Comparison of ENCODE assay signal across 29 cellular contexts in genomic region chrX:25070038-25070437, GRCh38. TPM values are rescaled to one million over a fixed set of nuclear protein-coding genes. Genes with fewer than 3 reads are reported as not detected.
DNase-seq lines count a peak whose midpoint lies in the region; ATAC-seq, FAIRE-seq and TF ChIP-seq lines count a peak whose summit lies in the region.
"Had no signal": no experiment of that assay in that cellular context is flagged by ENCODE, and none has a peak within 500 bp of the region (broad histone marks: within the 10 kb centered on the region; RNA-seq: fewer than 3 reads in every experiment).

No MANE protein-coding gene starts in this region.

- H3K4me1 Mint-ChIP-seq in central memory CD8-positive, alpha-beta T cell, result peaks cover 10% of the 10 kb centered on the region

- no peak for FAIRE-seq in A549 (lab: Jason Lieb, UNC)
- FAIRE-seq in H1 (lab: Jason Lieb, UNC), result no peak
- FAIRE-seq: G401.6, GM12891, GM19239 had no signal

- no peaks in the 10 kb centered on the region for H3K27me3 Mint-ChIP-seq in central memory CD8-positive, alpha-beta T cell
- H3K27me3 Mint-ChIP-seq: CD4-positive, alpha-beta memory T cell; CD8-positive, alpha-beta memory T cell had no signal

- H3K36me3 ChIP-seq in IMR-90 (ENCODE audit: control insufficient read depth, insufficient read depth, low read length) (no peaks in the 10 kb centered on the region), H1 (ENCODE audit: control insufficient read depth in 2 of 4, insufficient read depth in 4 of 4, low read length in 3 of 4) (no peaks in the 10 kb centered on the region)
- H3K36me3 ChIP-seq: BE2C, BLaER1 had no signal

- H2AK9ac ChIP-seq in IMR-90 (replicated peaks; ENCODE audit: low read depth, low read length, poor library complexity), result no peak overlapping the region

- H2BK5ac ChIP-seq in IMR-90 (ENCODE audit: low read depth, low read length, poor library complexity, severe bottlenecking) (no peak overlapping the region), H1 (ENCODE audit: low read depth, low read length) (no peak overlapping the region)

- no peak overlapping the region for H3K23ac ChIP-seq in IMR-90 (ENCODE audit: low read depth, low read length)
- no peak overlapping the region for H3K23ac ChIP-seq in H1 (ENCODE audit: insufficient read length)

- no peak overlapping the region for H2BK20ac ChIP-seq in IMR-90 (ENCODE audit: low read depth, low read length)
- H2BK20ac ChIP-seq in H1 (ENCODE audit: low read length), result no peak overlapping the region

- CTCF ChIA-PET in A549 (lab: Yijun Ruan, JAX) (no interaction called here), IMR-90 (lab: Yijun Ruan, JAX) (no interaction called here), H1 (lab: Charles Lee; ENCODE audit: partially characterized antibody) (no interaction called here)

- H3K4me3 Mint-ChIP-seq in central memory CD8-positive, alpha-beta T cell, result no peak overlapping the region
- H3K4me3 Mint-ChIP-seq: CD14-positive monocyte; CD4-positive, alpha-beta memory T cell; CD8-positive, alpha-beta memory T cell had no signal

- POLR2A ChIA-PET in A549 (lab: Yijun Ruan, JAX), result no interaction called here
- POLR2A ChIA-PET in IMR-90 (lab: Charles Lee; ENCODE audit: unreplicated experiment), result no interaction called here
- POLR2A ChIA-PET in H1 (lab: Charles Lee; ENCODE audit: partially characterized antibody), result no interaction called here

- BruUV-seq in IMR-90 (replicated peaks; lab: Mats Ljungman, UMichigan), result no TSS peak

- no peak overlapping the region for H2AK5ac ChIP-seq in IMR-90 (ENCODE audit: low read depth, low read length)
- no peak overlapping the region for H2AK5ac ChIP-seq in H1 (ENCODE audit: low read depth, low read length)

- H3K4me2 ChIP-seq in A549, result no peak overlapping the region
- H3K4me2 ChIP-seq in IMR-90 (ENCODE audit: low read depth, low read length), result no peak overlapping the region
- no peak overlapping the region for H3K4me2 ChIP-seq in H1 (ENCODE audit: insufficient read depth in 1 of 2, low read depth in 2 of 2, low read length in 2 of 2)
- H3K4me2 ChIP-seq: BLaER1 had no signal

- H3K56ac ChIP-seq in IMR-90 (ENCODE audit: extremely low read depth, insufficient read depth, low read length), result no peak overlapping the region
- no peak overlapping the region for H3K56ac ChIP-seq in H1 (replicated peaks; ENCODE audit: insufficient read length, low read depth, low read length)

- H3K23me2 ChIP-seq in H1 (ENCODE audit: low read depth, low read length), result no peaks in the 10 kb centered on the region

- H3K79me2 ChIP-seq in H1 (ENCODE audit: control insufficient read depth in 1 of 2, insufficient read depth in 2 of 2, low read length in 2 of 2), result no peaks in the 10 kb centered on the region

- intact Hi-C loops in IMR-90 (cut with micrococcal nuclease), result no loop called here

- H2AFZ ChIP-seq in IMR-90 (replicated peaks; ENCODE audit: low read length, poor library complexity) (no peak overlapping the region), H1 (ENCODE audit: low read length) (no peak overlapping the region)

- H3K27me3 ChIP-seq in IMR-90 (ENCODE audit: control insufficient read depth, insufficient read depth, low read length), result no peaks in the 10 kb centered on the region
- H3K27me3 ChIP-seq in H1 (replicated peaks in 1 of 4; ENCODE audit: control insufficient read depth in 3 of 4, extremely low read depth in 1 of 4, insufficient read depth in 3 of 4, low read length in 3 of 4), result no peaks in the 10 kb centered on the region
- H3K27me3 ChIP-seq: BE2C had no signal

- ATAC-seq in A549 (no peak), IMR-90 (ENCODE audit: low read depth) (no peak)
- ATAC-seq in central memory CD8-positive, alpha-beta T cell (replicated peaks; ENCODE audit: extremely low read depth, poor library complexity, severe bottlenecking), result no peak

- H4K8ac ChIP-seq in IMR-90 (ENCODE audit: low read depth in 2 of 2, low read length in 2 of 2), result no peak overlapping the region
- no peak overlapping the region for H4K8ac ChIP-seq in H1 (ENCODE audit: extremely low read depth, insufficient read depth, low read length)

- H3K79me1 ChIP-seq in IMR-90 (ENCODE audit: low read depth in 1 of 2, low read length in 2 of 2) (no peaks in the 10 kb centered on the region), H1 (ENCODE audit: low read depth, low read length) (no peaks in the 10 kb centered on the region)

- no peak overlapping the region for H3K27ac ChIP-seq in A549
- no peak overlapping the region for H3K27ac ChIP-seq in IMR-90 (ENCODE audit: insufficient read depth, low read length)
- no peak overlapping the region for H3K27ac ChIP-seq in H1 (ENCODE audit: low read depth, low read length)
- H3K27ac ChIP-seq: BLaER1 had no signal

- H3K9me3 ChIP-seq in A549 (no peaks in the 10 kb centered on the region), IMR-90 (ENCODE audit: control insufficient read depth, insufficient read depth, low read length) (no peaks in the 10 kb centered on the region), H1 (ENCODE audit: insufficient read depth in 2 of 2, low read depth in 1 of 2, low read length in 1 of 2) (no peaks in the 10 kb centered on the region)
- H3K9me3 ChIP-seq: BE2C, BLaER1 had no signal

- H3K4me1 ChIP-seq in A549 (no peaks in the 10 kb centered on the region), IMR-90 (ENCODE audit: control insufficient read depth, insufficient read depth, low read length) (no peaks in the 10 kb centered on the region), H1 (replicated peaks in 1 of 4; ENCODE audit: control insufficient read depth in 3 of 4, insufficient read depth in 4 of 4, low read length in 3 of 4) (no peaks in the 10 kb centered on the region)
- H3K4me1 ChIP-seq: BE2C, BLaER1 had no signal

- H2BK15ac ChIP-seq in IMR-90 (ENCODE audit: low read depth, low read length) (no peak overlapping the region), H1 (ENCODE audit: low read length) (no peak overlapping the region)

- peak overlapping the region; percentile 95 for H3K27ac Mint-ChIP-seq in central memory CD8-positive, alpha-beta T cell (ENCODE audit: low read depth)
- H3K27ac Mint-ChIP-seq: CD14-positive monocyte; CD4-positive, alpha-beta memory T cell; CD4-positive, CD25-positive, alpha-beta regulatory T cell; CD8-positive, alpha-beta memory T cell had no signal

- no peak overlapping the region for H3K4me3 ChIP-seq in A549
- H3K4me3 ChIP-seq in IMR-90 (ENCODE audit: insufficient read depth, low read depth, low read length), result no peak overlapping the region
- H3K4me3 ChIP-seq in H1 (ENCODE audit: extremely low read depth in 1 of 4, insufficient read depth in 2 of 4, low read depth in 3 of 4, low read length in 4 of 4), result no peak overlapping the region
- H3K4me3 ChIP-seq: BLaER1 had no signal

- H2BK12ac ChIP-seq in H1 (ENCODE audit: low read depth, low read length), result no peak overlapping the region

- H4K5ac ChIP-seq in IMR-90 (ENCODE audit: low read depth, low read length), result no peak overlapping the region
- no peak overlapping the region for H4K5ac ChIP-seq in H1 (ENCODE audit: insufficient read length, low read depth, low read length)

- WGBS in A549 (ENCODE audit: missing lambda C conversion rate), result 8% methylated on average over 1 of the region's 1 CpG
- no CpG with 5 or more reads among the region's 1 CpG for WGBS in IMR-90 (ENCODE audit: extremely low coverage in 2 of 2, insufficient read length in 1 of 2), 2 experiments
- WGBS in H1 (ENCODE audit: extremely low coverage in 1 of 2, insufficient coverage in 1 of 2, insufficient read length in 1 of 2, insufficient replicate concordance in 2 of 2, low coverage in 1 of 2, low lambda C conversion rate in 2 of 2, missing lambda C conversion rate in 1 of 2), 2 experiments, result 89% methylated on average over 1 of the region's 1 CpG; no CpG with 5 or more reads in 1 of the 2 experiments

- H3K14ac ChIP-seq in IMR-90 (replicated peaks; ENCODE audit: low read depth, low read length) (no peak overlapping the region), H1 (ENCODE audit: insufficient read length) (no peak overlapping the region)

- no peaks in the 10 kb centered on the region for H3K9me1 ChIP-seq in IMR-90 (ENCODE audit: insufficient read depth, low read length)

- no peaks in the 10 kb centered on the region for H3K36me3 Mint-ChIP-seq in central memory CD8-positive, alpha-beta T cell (ENCODE audit: insufficient read depth)
- H3K36me3 Mint-ChIP-seq: CD14-positive monocyte; CD4-positive, alpha-beta memory T cell; CD4-positive, CD25-positive, alpha-beta regulatory T cell had no signal

- DNase-seq in A549 (ENCODE audit: low read depth in 1 of 2, low spot score in 1 of 2) (no peak), IMR-90 (no peak), H1 (ENCODE audit: low read depth in 1 of 2, low spot score in 2 of 2) (no peak), SKM-1 (lab: John Stamatoyannopoulos, UW; ENCODE audit: unreplicated experiment) (no peak), NOMO-1 treated with dmso at 0.1 percent for 144 hours (lab: John Stamatoyannopoulos, UW; ENCODE audit: unreplicated experiment) (no peak), G401 (ENCODE audit: low spot score) (no peak)
- no peak for DNase-seq in central memory CD8-positive, alpha-beta T cell (ENCODE audit: low spot score in 2 of 2)
- DNase-seq: 8988T; ACHN; BE2C; C1 segment of cervical spinal cord; CD4-positive, alpha-beta memory T cell; CD4-positive, CD25-positive, alpha-beta regulatory T cell; CD8-positive, alpha-beta memory T cell; COR-L47; DMS 273 treated with DMSO at 0.1 percent for 48 hours; DMS153; DMS53; DMS79; DND-41; EL; GF-D8 had no signal

- TF ChIP-seq RAD21 in A549 (conservative IDR thresholded peaks at IDR 0.05 in 1 of 2, IDR thresholded peaks at IDR 0.05 in 1 of 2) (no peak), IMR-90 (IDR thresholded peaks at IDR 0.05; ENCODE audit: low read length) (no peak), H1 (IDR thresholded peaks at IDR 0.05 in 1 of 2, conservative IDR thresholded peaks at IDR 0.05 in 1 of 2; ENCODE audit: low read depth in 2 of 2, low read length in 2 of 2) (no peak)

- H3K18ac ChIP-seq in IMR-90 (ENCODE audit: low read depth, low read length), result no peak overlapping the region
- H3K18ac ChIP-seq in H1 (ENCODE audit: extremely low read depth, low read length), result no peak overlapping the region

- no peak overlapping the region for H2BK120ac ChIP-seq in IMR-90 (ENCODE audit: low read depth, low read length)
- no peak overlapping the region for H2BK120ac ChIP-seq in H1 (replicated peaks; ENCODE audit: low read depth, low read length)

- dilution Hi-C loops in IMR-90 (cut with HindIII; ENCODE audit: low sequenced_read_pairs, unreplicated experiment), result no loop called here

- TF ChIP-seq CTCF in A549 (IDR thresholded peaks at IDR 0.05) (no peak), IMR-90 (conservative IDR thresholded peaks at IDR 0.05; ENCODE audit: low read depth, low read length) (no peak), H1 (IDR thresholded peaks at IDR 0.05; ENCODE audit: control extremely low read depth in 1 of 3, insufficient read depth in 1 of 3, low read depth in 1 of 3, low read length in 3 of 3) (no peak)

- TF ChIP-seq EP300 in A549 (IDR thresholded peaks at IDR 0.05) (no peak), H1 (IDR thresholded peaks at IDR 0.05; ENCODE audit: borderline replicate concordance in 1 of 2, low read depth in 2 of 2, low read length in 2 of 2) (no peak)

- H3K9me3 Mint-ChIP-seq in central memory CD8-positive, alpha-beta T cell, result no peaks in the 10 kb centered on the region

- TF ChIP-seq POLR2A in A549 (IDR thresholded peaks at IDR 0.05; ENCODE audit: low read length) (no peak), IMR-90 (IDR thresholded peaks at IDR 0.05; ENCODE audit: low read depth, low read length) (no peak), H1 (IDR thresholded peaks at IDR 0.05; ENCODE audit: control extremely low read depth in 1 of 2, low read depth in 2 of 2, low read length in 2 of 2) (no peak)

- H4K20me1 ChIP-seq in IMR-90 (ENCODE audit: insufficient read depth, low read length) (no peaks in the 10 kb centered on the region), H1 (replicated peaks in 1 of 2; ENCODE audit: control insufficient read depth in 1 of 2, insufficient read depth in 2 of 2, low read length in 2 of 2) (no peaks in the 10 kb centered on the region)
- H4K20me1 ChIP-seq: BLaER1 had no signal

- H3K9ac ChIP-seq in IMR-90 (ENCODE audit: low read depth, low read length), result no peak overlapping the region
- no peak overlapping the region for H3K9ac ChIP-seq in H1 (replicated peaks in 1 of 4; ENCODE audit: extremely low read depth in 1 of 4, low read depth in 3 of 4, low read length in 3 of 4)
- H3K9ac ChIP-seq: BLaER1 had no signal

- in situ Hi-C loops in IMR-90 (cut with MboI; ENCODE audit: low sequenced_read_pairs), result no loop called here
- in situ Hi-C loops in G401 (cut with HindIII; ENCODE audit: low sequenced_read_pairs), result no loop called here

- H4K91ac ChIP-seq in IMR-90 (ENCODE audit: insufficient read depth, low read depth, low read length) (no peak overlapping the region), H1 (replicated peaks; ENCODE audit: insufficient read length, low read length) (no peak overlapping the region)

- H3K4ac ChIP-seq in IMR-90 (ENCODE audit: low read depth, low read length), result no peak overlapping the region
- no peak overlapping the region for H3K4ac ChIP-seq in H1 (replicated peaks; ENCODE audit: insufficient read length, low read depth, low read length)

RNA-seq across cellular contexts. Expression of gene ARX, which starts 54.3 kb away (rescaled TPM):
- polyA plus RNA-seq in A549 (2011; rRNA removed) (0.63 and 1.00 TPM in 2 replicates), A549 (2017; fragmentation: RNase III; extraction: RNeasy Plus Mini Kit Qiagen cat#74134 plus additional on column Dnase treatment) (0.21 to 0.46 TPM (median 0.40 TPM) in 3 replicates), IMR-90 (2012; rRNA removed) (not detected in 2 replicates), H1 (2011; rRNA removed) (0.05 TPM in 1 of 2 replicates, not detected in the other)
- polyA plus RNA-seq in A549 (2012; cell fraction: cytosol; rRNA removed), result 1.0 and 1.1 TPM in 2 replicates
- 1.0 and 1.7 TPM in 2 replicates for polyA plus RNA-seq in A549 (2012; cell fraction: nucleus; rRNA removed)
- polyA minus RNA-seq in A549 (2011; rRNA and poly(A)+ RNA removed), result 0.19 and 0.21 TPM in 2 replicates
- total RNA-seq in IMR-90 (2012; rRNA removed), result not detected in 2 replicates
- polyA plus RNA-seq in IMR-90 (2012; cell fraction: cytosol; rRNA removed), result not detected in 2 replicates
- not detected in 2 replicates for polyA plus RNA-seq in IMR-90 (2012; cell fraction: nucleus; rRNA removed; ENCODE audit: low replicate concordance)
- not detected in 2 replicates for total RNA-seq in H1 (2021; fragmentation: NEBNext Ultra II Directional; extraction: Animal tissue kit (Norgen Biotek cat#: 25700))
- polyA plus RNA-seq in H1 (2011; cell fraction: cytosol; rRNA removed), result 0.04 TPM
- polyA plus RNA-seq in H1 (2011; cell fraction: nucleus; rRNA removed), result 0.07 TPM
- polyA plus RNA-seq in H1 (2012, experiment 1 of 2), result not detected in 4 replicates
- not detected for polyA plus RNA-seq in H1 (2012, experiment 2 of 2)
- polyA plus RNA-seq in H1 (2013, experiment 1 of 2), result 0.06 TPM
- not detected for polyA plus RNA-seq in H1 (2013, experiment 2 of 2)
- not detected in 2 replicates for polyA minus RNA-seq in H1 (2011; rRNA and poly(A)+ RNA removed)
- not detected for polyA minus RNA-seq in H1 (2011; cell fraction: cytosol; rRNA and poly(A)+ RNA removed)
- not detected for polyA minus RNA-seq in H1 (2011; cell fraction: nucleus; rRNA and poly(A)+ RNA removed)
- 0.20 TPM in 1 of 2 replicates, not detected in the other for total RNA-seq in G401 (2014; rRNA removed; shearing (Covaris generic))
- total RNA-seq: CD4-positive, alpha-beta memory T cell; CD4-positive, CD25-positive, alpha-beta regulatory T cell; CD8-positive, alpha-beta memory T cell; Daoy had no signal
- polyA plus RNA-seq: AG04450; CD14-positive monocyte; CD4-positive, alpha-beta memory T cell; CD4-positive, CD25-positive, alpha-beta regulatory T cell; CD8-positive, alpha-beta memory T cell had no signal

Comparison
In these comparisons a context has a peak if more than half of its experiments do, and no peak if none do; other contexts are left out.
1. Of the 18 proteins assayed by ChIP-seq in both H1 and A549: peak only in H1: none; only in A549: none; in both: MAFK; in neither: 17.